17 cellular contexts compared by ENCODE assay signal in genomic region chr7:121563177-121563576, GRCh38.
DNase-seq lines count a peak whose midpoint lies in the region; ATAC-seq and TF ChIP-seq lines count a peak whose summit lies in the region.
"Had no signal": no experiment of that assay in that cellular context is flagged by ENCODE, and none has a peak within 500 bp of the region (broad histone marks: within the 10 kb centered on the region; RNA-seq: fewer than 3 reads in every experiment).

No MANE protein-coding gene starts in this region.

- no peak overlapping the region for H3K27ac ChIP-seq in upper lobe of right lung
- H3K27ac ChIP-seq: coronary artery, gastroesophageal sphincter had no signal

- no peaks in the 10 kb centered on the region for H3K36me3 ChIP-seq in BE2C
- no peaks in the 10 kb centered on the region for H3K36me3 ChIP-seq in upper lobe of right lung
- H3K36me3 ChIP-seq: gastroesophageal sphincter had no signal

- no peaks in the 10 kb centered on the region for H3K9me3 ChIP-seq in BE2C
- H3K9me3 ChIP-seq in upper lobe of right lung = no peaks in the 10 kb centered on the region
- H3K9me3 ChIP-seq: gastroesophageal sphincter had no signal

- H3K4me1 ChIP-seq in BE2C (no peaks in the 10 kb centered on the region), upper lobe of right lung (no peaks in the 10 kb centered on the region)
- H3K4me1 ChIP-seq: gastroesophageal sphincter had no signal

- no peaks in the 10 kb centered on the region for H3K36me3 Mint-ChIP-seq in HFFc6 (ENCODE audit: low read depth)
- H3K36me3 Mint-ChIP-seq: activated CD8-positive, alpha-beta memory T cell treated with anti-CD3 and anti-CD28 coated beads, Interleukin-2, amount 10 ng/mL, durations not matched to agents 7 days and 5 days; activated naive CD8-positive, alpha-beta T cell; CD8-positive, alpha-beta T cell; naive B cell had no signal

- intact Hi-C loops in upper lobe of right lung (cut with DNase I) = no loop called here

- peaks cover 39% of the 10 kb centered on the region for H3K4me1 Mint-ChIP-seq in HFFc6 (ENCODE audit: low read depth)
- H3K4me1 Mint-ChIP-seq: activated CD8-positive, alpha-beta memory T cell treated with anti-CD3 and anti-CD28 coated beads, Interleukin-2, amount 10 ng/mL, durations not matched to agents 7 days and 5 days; naive B cell had no signal

- ATAC-seq in upper lobe of right lung (no peak), GM21528 (IDR thresholded peaks at IDR 0.05; ENCODE audit: low FRiP score, unreplicated experiment) (no peak)
- ATAC-seq: activated CD8-positive, alpha-beta memory T cell treated with anti-CD3 and anti-CD28 coated beads, Interleukin-2, amount 10 ng/mL, durations not matched to agents 7 days and 5 days; CD8-positive, alpha-beta T cell; gastroesophageal sphincter; right cardiac atrium had no signal

- H3K27me3 ChIP-seq in BE2C = no peaks in the 10 kb centered on the region
- no peaks in the 10 kb centered on the region for H3K27me3 ChIP-seq in upper lobe of right lung
- H3K27me3 ChIP-seq: gastroesophageal sphincter had no signal

- no peak overlapping the region for H3K4me3 ChIP-seq in BE2C (ENCODE audit: low read depth, low read length)
- H3K4me3 ChIP-seq in astrocyte of the cerebellum (ENCODE audit: low read depth, low read length) = no peak overlapping the region
- no peak overlapping the region for H3K4me3 ChIP-seq in upper lobe of right lung
- H3K4me3 ChIP-seq: coronary artery, gastroesophageal sphincter had no signal

- DNase-seq in BE2C = no peak
- DNase-seq in HFFc6 = no peak
- DNase-seq in astrocyte of the cerebellum (ENCODE audit: low read depth) = no peak
- DNase-seq in iPS-NIHi11 (ENCODE audit: low spot score) = peak; percentile 16
- no peak for DNase-seq in upper lobe of right lung
- DNase-seq in putamen (ENCODE audit: low spot score) = no peak
- no peak for DNase-seq in activated CD4-positive, CD25-positive, alpha-beta regulatory T cell (lab: John Stamatoyannopoulos, UW)
- DNase-seq: activated CD8-positive, alpha-beta memory T cell treated with anti-CD3 and anti-CD28 coated beads, Interleukin-2, amount 10 ng/mL, durations not matched to agents 7 days and 5 days; CD8-positive, alpha-beta T cell; naive B cell; right cardiac atrium; RPMI8226; T-helper 9 cell had no signal

- no peaks in the 10 kb centered on the region for H3K27me3 Mint-ChIP-seq in HFFc6 (ENCODE audit: insufficient read depth)
- H3K27me3 Mint-ChIP-seq: activated naive CD8-positive, alpha-beta T cell had no signal

- in situ Hi-C loops in astrocyte of the cerebellum (cut with HindIII; ENCODE audit: low sequenced_read_pairs) = loop anchor here (25.0 kb wide), 1 partner anchor 201 kb away; no protein-coding TSS in a partner anchor

- no peak overlapping the region for H3K4me3 Mint-ChIP-seq in HFFc6
- H3K4me3 Mint-ChIP-seq: activated CD8-positive, alpha-beta memory T cell treated with anti-CD3 and anti-CD28 coated beads, Interleukin-2, amount 10 ng/mL, durations not matched to agents 7 days and 5 days; activated naive CD8-positive, alpha-beta T cell; CD8-positive, alpha-beta T cell; naive B cell had no signal

- TF ChIP-seq CTCF in BE2C (IDR thresholded peaks at IDR 0.05; ENCODE audit: low read depth, low read length) (peak; percentile 21; the same call in 1 of the 2 replicates), HFFc6 (IDR thresholded peaks at IDR 0.05) (peak; percentile 56), astrocyte of the cerebellum (IDR thresholded peaks at IDR 0.05; ENCODE audit: low read depth, low read length, missing control alignments) (peak; percentile 32), upper lobe of right lung (IDR thresholded peaks at IDR 0.05) (no peak)

- H3K9me3 Mint-ChIP-seq in HFFc6 = no peaks in the 10 kb centered on the region
- H3K9me3 Mint-ChIP-seq: CD8-positive, alpha-beta T cell; naive B cell had no signal

- no peak overlapping the region for H3K27ac Mint-ChIP-seq in HFFc6
- H3K27ac Mint-ChIP-seq: activated CD8-positive, alpha-beta memory T cell treated with anti-CD3 and anti-CD28 coated beads, Interleukin-2, amount 10 ng/mL, durations not matched to agents 7 days and 5 days; activated naive CD8-positive, alpha-beta T cell; CD8-positive, alpha-beta T cell; naive B cell had no signal
